In the genomic region with DNA sequence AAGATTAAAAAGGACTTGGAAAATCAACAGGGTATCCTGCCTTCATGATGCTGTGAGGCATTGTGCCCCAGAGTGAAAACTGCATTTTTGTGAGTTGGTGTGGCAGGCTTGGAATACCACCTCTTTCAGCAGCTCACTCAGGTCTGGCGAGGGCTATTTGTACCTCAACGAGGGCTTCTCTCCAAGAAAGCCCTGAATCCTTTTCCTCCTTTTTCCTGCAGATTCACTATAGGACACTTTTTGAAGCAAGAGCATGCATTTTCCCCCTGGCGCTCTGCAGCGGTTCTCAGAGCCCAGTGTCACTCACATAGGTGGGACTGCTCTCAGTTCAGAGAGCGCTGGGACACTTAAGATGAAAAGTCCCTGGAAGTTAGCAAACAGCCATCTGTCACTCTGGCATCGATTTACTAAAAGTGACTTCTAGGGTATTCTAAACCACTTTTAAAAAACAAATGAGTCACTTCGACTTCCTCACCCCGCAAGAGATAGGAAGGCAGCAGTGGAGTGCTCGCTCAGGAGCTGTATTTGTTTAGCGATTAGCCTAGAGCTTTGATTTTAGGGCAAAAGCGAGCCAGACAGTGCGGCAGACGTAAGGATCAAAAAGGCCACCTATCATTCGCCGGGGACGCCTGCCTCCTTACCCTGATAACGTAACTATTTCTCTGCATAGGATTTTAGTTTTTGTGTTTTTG, we compare ENCODE assay signal across 9 cellular contexts. TPM values are rescaled to one million over a fixed set of nuclear protein-coding genes. Genes with fewer than 3 reads are reported as not detected.
A peak's percentile ranks its signal among the peaks of the same experiment; 100 is the strongest.
DNase-seq lines count a peak whose midpoint lies in the region; ATAC-seq and TF ChIP-seq lines count a peak whose summit lies in the region.
"Had no signal": no experiment of that assay in that cellular context is flagged by ENCODE, and none has a peak within 500 bp of the region (broad histone marks: within the 10 kb centered on the region; RNA-seq: fewer than 3 reads in every experiment).

No MANE protein-coding gene starts in this region.

- H3K4me1 Mint-ChIP-seq in endothelial cell (ENCODE audit: unreplicated experiment) = peaks cover 15% of the 10 kb centered on the region

- peak overlapping the region; percentile 99 for H3K4me2 ChIP-seq in neuronal stem cell (ENCODE audit: insufficient read depth, low read length, poor library complexity, severe bottlenecking)
- H3K4me2 ChIP-seq in Karpas-422 (ENCODE audit: low read depth, low read length, poor library complexity, severe bottlenecking) = no peak overlapping the region

- H3K36me3 ChIP-seq in neuronal stem cell (replicated peaks in 1 of 2; ENCODE audit: control insufficient read depth in 2 of 2, insufficient read depth in 2 of 2, low read length in 2 of 2) (no peaks in the 10 kb centered on the region), Karpas-422 (ENCODE audit: insufficient read depth, low read length) (no peaks in the 10 kb centered on the region)

- H2AFZ ChIP-seq in neuronal stem cell (ENCODE audit: low read length) = peak overlapping the region; percentile 92
- no peak overlapping the region for H2AFZ ChIP-seq in Karpas-422 (ENCODE audit: low read length)

- H3K27ac Mint-ChIP-seq in endothelial cell (ENCODE audit: unreplicated experiment) = no peak overlapping the region

- H3K9ac ChIP-seq in neuronal stem cell (ENCODE audit: low read depth, low read length, poor library complexity) (no peak overlapping the region), Karpas-422 (ENCODE audit: low read length) (no peak overlapping the region)

- peaks cover 0 to 3% of the 10 kb centered on the region in 2 donors for H3K4me1 ChIP-seq in neuronal stem cell (ENCODE audit: control insufficient read depth in 2 of 2, insufficient read depth in 1 of 2, low read depth in 1 of 2, low read length in 2 of 2)
- H3K4me1 ChIP-seq in Karpas-422 (ENCODE audit: low read length) = no peaks in the 10 kb centered on the region

- peaks cover 11% of the 10 kb centered on the region for H3K9me3 Mint-ChIP-seq in endothelial cell (ENCODE audit: unreplicated experiment)

- H3K23ac ChIP-seq in neuronal stem cell (ENCODE audit: low read depth, low read length, poor library complexity) = no peak overlapping the region

- no peaks in the 10 kb centered on the region for H3K79me2 ChIP-seq in Karpas-422 (ENCODE audit: low read length)

- H3K27ac ChIP-seq in neuronal stem cell (replicated peaks; ENCODE audit: low read length) (no peak overlapping the region), Karpas-422 (ENCODE audit: low read length) (no peak overlapping the region)

- no peak overlapping the region for H2BK120ac ChIP-seq in neuronal stem cell (ENCODE audit: low read depth, low read length)

- H2AK5ac ChIP-seq in neuronal stem cell (ENCODE audit: low read depth, low read length) = no peak overlapping the region

- H4K8ac ChIP-seq in neuronal stem cell (ENCODE audit: low read depth, low read length) = no peak overlapping the region

- no peaks in the 10 kb centered on the region for H3K79me1 ChIP-seq in neuronal stem cell (ENCODE audit: low read depth, low read length)

- H3K27me3 Mint-ChIP-seq in endothelial cell (ENCODE audit: unreplicated experiment) = peaks cover 15% of the 10 kb centered on the region

- H3K9me2 ChIP-seq in Karpas-422 (replicated peaks; ENCODE audit: insufficient read depth, low read length) = no peaks in the 10 kb centered on the region

- H3K4me3 ChIP-seq in neuronal stem cell (ENCODE audit: low read length in 2 of 2) (peak overlapping the region; percentile 47 to 93), Karpas-422 (ENCODE audit: low read length) (no peak overlapping the region)

- H3K27me3 ChIP-seq in neuronal stem cell (ENCODE audit: control insufficient read depth in 3 of 3, insufficient read depth in 3 of 3, low read depth in 1 of 3, low read length in 3 of 3) (peaks cover 7 to 58% (median 32%) of the 10 kb centered on the region in 3 experiments), Karpas-422 (ENCODE audit: low read length) (no peaks in the 10 kb centered on the region)

- WGBS in neuronal stem cell (ENCODE audit: extremely low coverage in 2 of 2, insufficient read length in 2 of 2, insufficient replicate concordance in 1 of 2), 2 donors = no CpG with 5 or more reads among the region's 17 CpGs

- peak overlapping the region; percentile 91 for H3K4me3 Mint-ChIP-seq in endothelial cell (ENCODE audit: unreplicated experiment)

- H2BK12ac ChIP-seq in neuronal stem cell (ENCODE audit: low read length) = no peak overlapping the region

- H4K20me1 ChIP-seq in Karpas-422 (ENCODE audit: insufficient read depth, low read depth, low read length) = no peaks in the 10 kb centered on the region

- peaks cover 5 to 7% of the 10 kb centered on the region in 2 donors for H3K9me3 ChIP-seq in neuronal stem cell (replicated peaks in 1 of 2; ENCODE audit: control insufficient read depth in 2 of 2, insufficient read depth in 1 of 2, low read depth in 1 of 2, low read length in 2 of 2)
- no peaks in the 10 kb centered on the region for H3K9me3 ChIP-seq in Karpas-422 (ENCODE audit: low read length)

- DNase-seq in ELF-1 (ENCODE audit: low read depth, low spot score) (peak; percentile 45), NCI-H748 (lab: John Stamatoyannopoulos, UW; ENCODE audit: unreplicated experiment) (peak; percentile 67), endothelial cell (ENCODE audit: low spot score) (no peak), neuronal stem cell (ENCODE audit: low spot score) (no peak), Kasumi-1 (lab: John Stamatoyannopoulos, UW) (no peak), Karpas-422 (no peak), RPMI8226 (no peak)

- peaks cover 24% of the 10 kb centered on the region for H3K36me3 Mint-ChIP-seq in endothelial cell (ENCODE audit: low read depth, unreplicated experiment)

- H2BK5ac ChIP-seq in neuronal stem cell (ENCODE audit: low read length) = no peak overlapping the region

- no peak overlapping the region for H3K4ac ChIP-seq in neuronal stem cell (ENCODE audit: low read length)

- H3K18ac ChIP-seq in neuronal stem cell (ENCODE audit: low read length) = no peak overlapping the region

- no peak for TF ChIP-seq CTCF in endothelial cell (IDR thresholded peaks at IDR 0.05; ENCODE audit: unreplicated experiment)

- H2BK15ac ChIP-seq in neuronal stem cell (ENCODE audit: low read length) = no peak overlapping the region

- ATAC-seq in HG02642 (IDR thresholded peaks at IDR 0.05; ENCODE audit: poor library complexity, unreplicated experiment) = no peak

- H3K14ac ChIP-seq in neuronal stem cell (ENCODE audit: low read length) = no peak overlapping the region

- H4K91ac ChIP-seq in neuronal stem cell (ENCODE audit: low read depth, low read length, poor library complexity) = no peak overlapping the region

RNA-seq across cellular contexts. Expression of a gene that starts 0.8 kb away (rescaled TPM):
- total RNA-seq in endothelial cell (ENCODE audit: unreplicated experiment) = 1.1 TPM
- polyA plus RNA-seq in neuronal stem cell (2013, experiment 1 of 2) = 1.4 TPM
- 1.4 TPM for polyA plus RNA-seq in neuronal stem cell (2013, experiment 2 of 2)
- not detected in 2 replicates for total RNA-seq in Karpas-422 (2014; rRNA removed; shearing (Covaris generic); ENCODE audit: low replicate concordance)
- total RNA-seq: HT1080 had no signal

Comparison
In these comparisons a context has a peak if more than half of its experiments do, and no peak if none do; other contexts are left out.
1. DNase-seq: peak in ELF-1 (single experiment) and NCI-H748 (single experiment); none in endothelial cell (single experiment), neuronal stem cell (single experiment), Kasumi-1 (0 of 2), Karpas-422 (single experiment) and RPMI8226 (single experiment).